In the genomic region with DNA sequence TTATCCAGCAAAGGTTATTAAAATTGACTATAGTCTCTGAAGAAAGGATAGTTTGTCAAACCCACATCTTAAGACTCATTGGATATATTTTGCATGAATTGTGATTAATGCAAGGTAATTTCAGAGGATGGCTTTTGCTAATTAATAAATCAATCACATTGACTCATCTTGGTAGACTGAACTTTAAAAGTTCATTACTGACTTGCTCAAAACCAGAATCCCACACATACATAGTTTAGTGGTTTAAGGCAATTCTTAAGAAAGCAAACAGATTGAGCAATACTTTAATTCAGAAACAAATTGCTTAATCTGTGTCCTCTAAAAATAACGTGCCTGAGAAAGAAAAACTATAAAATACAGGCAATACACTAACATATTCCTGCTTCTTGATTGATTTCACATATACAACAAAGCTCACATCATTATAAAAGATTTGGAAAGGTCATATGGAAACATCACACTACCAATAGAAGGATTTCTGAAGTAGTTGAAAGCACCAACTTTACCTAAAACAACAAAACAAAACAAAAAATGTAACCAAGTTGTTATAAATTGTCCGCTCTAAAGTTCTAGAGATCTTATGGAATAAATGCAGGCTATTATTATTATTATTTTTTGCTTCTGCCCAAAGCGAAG, we compare ENCODE assay signal across 1 cellular context.
TF ChIP-seq lines count a peak whose summit lies in the region.

No MANE protein-coding gene starts in this region.

TF ChIP-seq in IMR-90, 13 proteins besides CTCF, POLR2A, EP300 and RAD21 (continued from another document):
- TF ChIP-seq NFE2L2 (IDR thresholded peaks at IDR 0.05; ENCODE audit: low read depth, low read length) (no peak), BHLHE40 (IDR thresholded peaks at IDR 0.05; ENCODE audit: low read depth, low read length) (peak; percentile 68)
